ENCODE assay signal across 1 cellular context in the genomic region with DNA sequence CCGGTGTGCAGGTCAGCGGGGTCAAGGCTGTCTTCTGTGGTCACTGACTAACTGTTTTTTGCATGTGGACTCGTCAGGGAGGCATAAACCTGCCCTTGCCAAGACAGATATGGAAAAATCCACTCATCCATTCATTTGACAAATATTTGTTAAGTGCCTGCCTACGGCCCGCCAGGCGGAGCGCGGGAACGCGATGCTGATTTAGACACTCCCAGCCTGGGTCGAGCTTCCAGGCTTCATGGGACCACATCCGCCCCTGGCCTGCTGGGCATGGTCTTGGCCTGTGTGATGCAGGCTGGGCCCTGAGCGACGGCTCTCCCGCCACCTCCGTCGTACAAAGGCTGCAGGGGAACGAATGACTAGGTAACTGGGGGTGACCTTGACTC.
TF ChIP-seq lines count a peak whose summit lies in the region.

No MANE protein-coding gene starts in this region.

TF ChIP-seq in HepG2, 621 proteins besides CTCF, POLR2A, EP300 and RAD21 (continued from another document and continues in another):
- TF ChIP-seq, protein P1, sequence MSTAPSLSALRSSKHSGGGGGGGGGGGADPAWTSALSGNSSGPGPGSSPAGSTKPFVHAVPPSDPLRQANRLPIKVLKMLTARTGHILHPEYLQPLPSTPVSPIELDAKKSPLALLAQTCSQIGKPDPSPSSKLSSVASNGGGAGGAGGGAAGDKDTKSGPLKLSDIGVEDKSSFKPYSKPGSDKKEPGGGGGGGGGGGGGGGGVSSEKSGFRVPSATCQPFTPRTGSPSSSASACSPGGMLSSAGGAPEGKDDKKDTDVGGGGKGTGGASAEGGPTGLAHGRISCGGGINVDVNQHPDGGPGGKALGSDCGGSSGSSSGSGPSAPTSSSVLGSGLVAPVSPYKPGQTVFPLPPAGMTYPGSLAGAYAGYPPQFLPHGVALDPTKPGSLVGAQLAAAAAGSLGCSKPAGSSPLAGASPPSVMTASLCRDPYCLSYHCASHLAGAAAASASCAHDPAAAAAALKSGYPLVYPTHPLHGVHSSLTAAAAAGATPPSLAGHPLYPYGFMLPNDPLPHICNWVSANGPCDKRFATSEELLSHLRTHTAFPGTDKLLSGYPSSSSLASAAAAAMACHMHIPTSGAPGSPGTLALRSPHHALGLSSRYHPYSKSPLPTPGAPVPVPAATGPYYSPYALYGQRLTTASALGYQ (CRISPR knock-in tag; IDR thresholded peaks at IDR 0.05): peak; percentile 89
- TF ChIP-seq ZMYM4 (CRISPR knock-in tag; IDR thresholded peaks at IDR 0.05) (peak; percentile 79), ZFY (CRISPR knock-in tag; IDR thresholded peaks at IDR 0.05) (peak; percentile 81), ZNF138 (CRISPR knock-in tag; IDR thresholded peaks at IDR 0.05; ENCODE audit: low read depth) (peak; percentile 70; the same call in 1 of the 2 replicates), PPARG (CRISPR knock-in tag; conservative IDR thresholded peaks at IDR 0.05) (peak; percentile 66; the same call in 1 of the 2 replicates), ZC3H13 (CRISPR knock-in tag; IDR thresholded peaks at IDR 0.05) (no peak), TP53 (CRISPR knock-in tag; conservative IDR thresholded peaks at IDR 0.05) (peak; percentile 84; the same call in 1 of the 2 replicates), NFIC (IDR thresholded peaks at IDR 0.05; ENCODE audit: low read length) (no peak), ZNF124 (CRISPR knock-in tag; IDR thresholded peaks at IDR 0.05) (no peak), TAF1 (CRISPR knock-in tag; IDR thresholded peaks at IDR 0.05) (peak; percentile 18; the same call in 1 of the 2 replicates), ZBTB4 (CRISPR knock-in tag; IDR thresholded peaks at IDR 0.05; ENCODE audit: borderline replicate concordance) (peak; percentile 21; the same call in 1 of the 2 replicates), ZNF367 (CRISPR knock-in tag; IDR thresholded peaks at IDR 0.05; ENCODE audit: borderline replicate concordance) (0 out of 2 replicates have a peak, but pooled peaks have one; percentile 65), ZNF567 (CRISPR knock-in tag; IDR thresholded peaks at IDR 0.05; ENCODE audit: borderline replicate concordance) (0 out of 2 replicates have a peak, but pooled peaks have one; percentile 74), KDM2A (CRISPR knock-in tag; IDR thresholded peaks at IDR 0.05; ENCODE audit: borderline replicate concordance, low read depth) (peak; percentile 69; the same call in 1 of the 2 replicates), JUND (CRISPR knock-in tag; IDR thresholded peaks at IDR 0.05) (no peak), SSRP1 (CRISPR knock-in tag; IDR thresholded peaks at IDR 0.05) (no peak), USF2 (IDR thresholded peaks at IDR 0.05; ENCODE audit: low read depth, low read length) (no peak), USF2 (CRISPR knock-in tag; IDR thresholded peaks at IDR 0.05; ENCODE audit: borderline replicate concordance) (peak; percentile 62; the same call in 1 of the 2 replicates), PRMT3 (CRISPR knock-in tag; IDR thresholded peaks at IDR 0.05; ENCODE audit: borderline replicate concordance, low read depth) (no peak; the same call in 1 of the 2 replicates), LBX2 (CRISPR knock-in tag; IDR thresholded peaks at IDR 0.05; ENCODE audit: borderline replicate concordance) (0 out of 2 replicates have a peak, but pooled peaks have one; percentile 46), PCBP2 (optimal IDR thresholded peaks at IDR 0.05; ENCODE audit: low read depth, low read length, poor library complexity, severe bottlenecking) (no peak), DRAP1 (CRISPR knock-in tag; IDR thresholded peaks at IDR 0.05) (peak; percentile 48), PHF8 (CRISPR knock-in tag; IDR thresholded peaks at IDR 0.05) (peak; percentile 20; the same call in 1 of the 2 replicates), KLF16 (CRISPR knock-in tag; IDR thresholded peaks at IDR 0.05) (peak in 1 of 2 experiments; percentile 39; a peak in 1 of 4 replicates), NBN (conservative IDR thresholded peaks at IDR 0.05) (no peak), ZNF747 (CRISPR knock-in tag; IDR thresholded peaks at IDR 0.05; ENCODE audit: borderline replicate concordance) (peak; percentile 90), AKAP8 (CRISPR knock-in tag; IDR thresholded peaks at IDR 0.05) (no peak), ZNF670 (CRISPR knock-in tag; IDR thresholded peaks at IDR 0.05; ENCODE audit: borderline replicate concordance) (no peak), FOXC1 (CRISPR knock-in tag; IDR thresholded peaks at IDR 0.05; ENCODE audit: borderline replicate concordance) (peak; percentile 63; the same call in 1 of the 2 replicates), ZBTB38 (CRISPR knock-in tag; IDR thresholded peaks at IDR 0.05) (peak; percentile 69; the same call in 1 of the 2 replicates), NPAS2 (CRISPR knock-in tag; IDR thresholded peaks at IDR 0.05; ENCODE audit: borderline replicate concordance) (no peak), ZNF616 (CRISPR knock-in tag; IDR thresholded peaks at IDR 0.05; ENCODE audit: low read depth) (no peak), EZH2 (conservative IDR thresholded peaks at IDR 0.05; ENCODE audit: low read depth, low read length) (no peak), MXI1 (IDR thresholded peaks at IDR 0.05; ENCODE audit: borderline replicate concordance, low read depth, low read length) (0 out of 3 replicates have a peak, but pooled peaks have one; percentile 41), E2F2 (CRISPR knock-in tag; IDR thresholded peaks at IDR 0.05; ENCODE audit: borderline replicate concordance) (peak; percentile 84; the same call in 1 of the 2 replicates), HNRNPUL1 (IDR thresholded peaks at IDR 0.05; ENCODE audit: low read depth, low read length) (no peak)
- TF ChIP-seq, protein P2, sequence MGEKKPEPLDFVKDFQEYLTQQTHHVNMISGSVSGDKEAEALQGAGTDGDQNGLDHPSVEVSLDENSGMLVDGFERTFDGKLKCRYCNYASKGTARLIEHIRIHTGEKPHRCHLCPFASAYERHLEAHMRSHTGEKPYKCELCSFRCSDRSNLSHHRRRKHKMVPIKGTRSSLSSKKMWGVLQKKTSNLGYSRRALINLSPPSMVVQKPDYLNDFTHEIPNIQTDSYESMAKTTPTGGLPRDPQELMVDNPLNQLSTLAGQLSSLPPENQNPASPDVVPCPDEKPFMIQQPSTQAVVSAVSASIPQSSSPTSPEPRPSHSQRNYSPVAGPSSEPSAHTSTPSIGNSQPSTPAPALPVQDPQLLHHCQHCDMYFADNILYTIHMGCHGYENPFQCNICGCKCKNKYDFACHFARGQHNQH (CRISPR knock-in tag; IDR thresholded peaks at IDR 0.05): peak; percentile 71
- TF ChIP-seq, protein P3, sequence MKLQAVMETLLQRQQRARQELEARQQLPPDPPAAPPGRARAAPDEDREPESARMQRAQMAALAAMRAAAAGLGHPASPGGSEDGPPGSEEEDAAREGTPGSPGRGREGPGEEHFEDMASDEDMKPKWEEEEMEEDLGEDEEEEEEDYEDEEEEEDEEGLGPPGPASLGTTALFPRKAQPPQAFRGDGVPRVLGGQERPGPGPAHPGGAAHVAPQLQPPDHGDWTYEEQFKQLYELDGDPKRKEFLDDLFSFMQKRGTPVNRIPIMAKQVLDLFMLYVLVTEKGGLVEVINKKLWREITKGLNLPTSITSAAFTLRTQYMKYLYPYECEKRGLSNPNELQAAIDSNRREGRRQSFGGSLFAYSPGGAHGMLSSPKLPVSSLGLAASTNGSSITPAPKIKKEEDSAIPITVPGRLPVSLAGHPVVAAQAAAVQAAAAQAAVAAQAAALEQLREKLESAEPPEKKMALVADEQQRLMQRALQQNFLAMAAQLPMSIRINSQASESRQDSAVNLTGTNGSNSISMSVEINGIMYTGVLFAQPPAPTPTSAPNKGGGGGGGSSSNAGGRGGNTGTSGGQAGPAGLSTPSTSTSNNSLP (IDR thresholded peaks at IDR 0.05; ENCODE audit: low read depth, low read length): 0 out of 2 replicates have a peak, but pooled peaks have one; percentile 38
- TF ChIP-seq, protein P4, sequence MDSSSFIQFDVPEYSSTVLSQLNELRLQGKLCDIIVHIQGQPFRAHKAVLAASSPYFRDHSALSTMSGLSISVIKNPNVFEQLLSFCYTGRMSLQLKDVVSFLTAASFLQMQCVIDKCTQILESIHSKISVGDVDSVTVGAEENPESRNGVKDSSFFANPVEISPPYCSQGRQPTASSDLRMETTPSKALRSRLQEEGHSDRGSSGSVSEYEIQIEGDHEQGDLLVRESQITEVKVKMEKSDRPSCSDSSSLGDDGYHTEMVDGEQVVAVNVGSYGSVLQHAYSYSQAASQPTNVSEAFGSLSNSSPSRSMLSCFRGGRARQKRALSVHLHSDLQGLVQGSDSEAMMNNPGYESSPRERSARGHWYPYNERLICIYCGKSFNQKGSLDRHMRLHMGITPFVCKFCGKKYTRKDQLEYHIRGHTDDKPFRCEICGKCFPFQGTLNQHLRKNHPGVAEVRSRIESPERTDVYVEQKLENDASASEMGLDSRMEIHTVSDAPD (CRISPR knock-in tag; IDR thresholded peaks at IDR 0.05): peak; percentile 80; the same call in 1 of the 2 replicates
- TF ChIP-seq, protein P5, sequence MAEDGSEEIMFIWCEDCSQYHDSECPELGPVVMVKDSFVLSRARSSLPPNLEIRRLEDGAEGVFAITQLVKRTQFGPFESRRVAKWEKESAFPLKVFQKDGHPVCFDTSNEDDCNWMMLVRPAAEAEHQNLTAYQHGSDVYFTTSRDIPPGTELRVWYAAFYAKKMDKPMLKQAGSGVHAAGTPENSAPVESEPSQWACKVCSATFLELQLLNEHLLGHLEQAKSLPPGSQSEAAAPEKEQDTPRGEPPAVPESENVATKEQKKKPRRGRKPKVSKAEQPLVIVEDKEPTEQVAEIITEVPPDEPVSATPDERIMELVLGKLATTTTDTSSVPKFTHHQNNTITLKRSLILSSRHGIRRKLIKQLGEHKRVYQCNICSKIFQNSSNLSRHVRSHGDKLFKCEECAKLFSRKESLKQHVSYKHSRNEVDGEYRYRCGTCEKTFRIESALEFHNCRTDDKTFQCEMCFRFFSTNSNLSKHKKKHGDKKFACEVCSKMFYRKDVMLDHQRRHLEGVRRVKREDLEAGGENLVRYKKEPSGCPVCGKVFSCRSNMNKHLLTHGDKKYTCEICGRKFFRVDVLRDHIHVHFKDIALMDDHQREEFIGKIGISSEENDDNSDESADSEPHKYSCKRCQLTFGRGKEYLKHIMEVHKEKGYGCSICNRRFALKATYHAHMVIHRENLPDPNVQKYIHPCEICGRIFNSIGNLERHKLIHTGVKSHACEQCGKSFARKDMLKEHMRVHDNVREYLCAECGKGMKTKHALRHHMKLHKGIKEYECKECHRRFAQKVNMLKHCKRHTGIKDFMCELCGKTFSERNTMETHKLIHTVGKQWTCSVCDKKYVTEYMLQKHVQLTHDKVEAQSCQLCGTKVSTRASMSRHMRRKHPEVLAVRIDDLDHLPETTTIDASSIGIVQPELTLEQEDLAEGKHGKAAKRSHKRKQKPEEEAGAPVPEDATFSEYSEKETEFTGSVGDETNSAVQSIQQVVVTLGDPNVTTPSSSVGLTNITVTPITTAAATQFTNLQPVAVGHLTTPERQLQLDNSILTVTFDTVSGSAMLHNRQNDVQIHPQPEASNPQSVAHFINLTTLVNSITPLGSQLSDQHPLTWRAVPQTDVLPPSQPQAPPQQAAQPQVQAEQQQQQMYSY (CRISPR knock-in tag; IDR thresholded peaks at IDR 0.05): peak; percentile 62; the same call in 1 of the 2 replicates
